ENCODE assay signal across 8 cellular contexts in genomic region chr5:80192507-80193241, GRCh38.
DNase-seq lines count a peak whose midpoint lies in the region; ATAC-seq and TF ChIP-seq lines count a peak whose summit lies in the region.

No MANE protein-coding gene starts in this region.

- peak overlapping the region in 3 of 4 donors; percentile 32 to 64 (median 61) for H3K27ac ChIP-seq in body of pancreas
- no peak overlapping the region for H3K27ac ChIP-seq in PC-3 (ENCODE audit: low read length)

- no peaks in the 10 kb centered on the region for H3K9me3 ChIP-seq in body of pancreas
- no peaks in the 10 kb centered on the region for H3K9me3 ChIP-seq in PC-3 (ENCODE audit: low read length)

- intact Hi-C loops in body of pancreas (cut with DNase I) (no loop called here), PC-3 (cut with micrococcal nuclease) (no loop called here)

- no TSS peak for BruUV-seq in PC-3 (replicated peaks; lab: Mats Ljungman, UMichigan)

- H3K4me3 ChIP-seq in body of pancreas (no peak overlapping the region), PC-3 (ENCODE audit: low read length) (no peak overlapping the region)

- peaks cover 39% of the 10 kb centered on the region for H3K4me1 ChIP-seq in body of pancreas
- H3K4me1 ChIP-seq in PC-3 (ENCODE audit: insufficient read depth, low read length) = no peaks in the 10 kb centered on the region

- WGBS in body of pancreas, 2 donors = 46 to 61% methylated on average over 11 of the region's 11 CpGs

- ATAC-seq in body of pancreas (peak; percentile 63), PC-3 (no peak)

- TF ChIP-seq POLR2A in body of pancreas (IDR thresholded peaks at IDR 0.05) = no peak

- no peak overlapping the region for H2AFZ ChIP-seq in PC-3 (ENCODE audit: low read length)

- no peaks in the 10 kb centered on the region for H3K9me2 ChIP-seq in PC-3 (replicated peaks; ENCODE audit: low read length)

- H3K79me2 ChIP-seq in PC-3 (ENCODE audit: low read length) = no peaks in the 10 kb centered on the region

- peak overlapping the region; percentile 72 for H3K4me3 Mint-ChIP-seq in activated T-cell treated with anti-CD3 and anti-CD28 coated beads, Interleukin-2, amount 50 U/mL, for 24 hours
- no peak overlapping the region for H3K4me3 Mint-ChIP-seq in mesothelial cell of epicardium
- peak overlapping the region; percentile 47 for H3K4me3 Mint-ChIP-seq in type B pancreatic cell

- peak overlapping the region; percentile 95 for H3K27ac Mint-ChIP-seq in activated T-cell treated with anti-CD3 and anti-CD28 coated beads, Interleukin-2, amount 50 U/mL, for 24 hours
- H3K27ac Mint-ChIP-seq in mesothelial cell of epicardium (peak overlapping the region; percentile 93), type B pancreatic cell (peak overlapping the region; percentile 84)

- CTCF ChIA-PET in PC-3 (lab: Charles Lee) = no interaction called here

- DNase-seq in activated T-cell treated with anti-CD3 and anti-CD28 coated beads, Interleukin-2, amount 50 U/mL, for 24 hours = no peak
- DNase-seq in activated T-cell treated with anti-CD3 and anti-CD28 coated beads for 4 hours (no peak), body of pancreas (peak in 3 of 4 donors; percentile 20 to 27 (median 27)), mesothelial cell of epicardium (ENCODE audit: low spot score in 2 of 2, unreplicated experiment in 2 of 2) (no peak), type B pancreatic cell (ENCODE audit: extremely low spot score, unreplicated experiment) (no peak), PC-3 (no peak), NCI-H1436 (lab: John Stamatoyannopoulos, UW) (no peak), NCI-H524 (lab: John Stamatoyannopoulos, UW) (no peak)

- H3F3A ChIP-seq in PC-3 (ENCODE audit: low read length, unreplicated experiment) = no peaks in the 10 kb centered on the region

- H3K27me3 ChIP-seq in body of pancreas = no peaks in the 10 kb centered on the region
- no peaks in the 10 kb centered on the region for H3K27me3 ChIP-seq in PC-3 (ENCODE audit: low read length)

- H4K20me1 ChIP-seq in PC-3 (ENCODE audit: low read length) = no peaks in the 10 kb centered on the region

- no peaks in the 10 kb centered on the region for H3K27me3 Mint-ChIP-seq in activated T-cell treated with anti-CD3 and anti-CD28 coated beads, Interleukin-2, amount 50 U/mL, for 24 hours
- H3K27me3 Mint-ChIP-seq in mesothelial cell of epicardium (ENCODE audit: low read depth) (no peaks in the 10 kb centered on the region), type B pancreatic cell (no peaks in the 10 kb centered on the region)

- H3K4me2 ChIP-seq in PC-3 (ENCODE audit: low read length) = no peak overlapping the region

- no peak overlapping the region for H3K9ac ChIP-seq in PC-3 (ENCODE audit: low read length)

- H3K36me3 ChIP-seq in body of pancreas (replicated peaks in 1 of 2; ENCODE audit: insufficient read depth in 1 of 2, low read depth in 2 of 2) = no peaks in the 10 kb centered on the region
- H3K36me3 ChIP-seq in PC-3 (ENCODE audit: low read depth, low read length) = no peaks in the 10 kb centered on the region

- H3K4me1 Mint-ChIP-seq in activated T-cell treated with anti-CD3 and anti-CD28 coated beads, Interleukin-2, amount 50 U/mL, for 24 hours (ENCODE audit: low read depth) = peaks cover 82% of the 10 kb centered on the region
- H3K4me1 Mint-ChIP-seq in mesothelial cell of epicardium (peaks cover 65% of the 10 kb centered on the region), type B pancreatic cell (ENCODE audit: unreplicated experiment) (peaks cover 50% of the 10 kb centered on the region)

- peaks cover 20% of the 10 kb centered on the region for H3K36me3 Mint-ChIP-seq in activated T-cell treated with anti-CD3 and anti-CD28 coated beads, Interleukin-2, amount 50 U/mL, for 24 hours (ENCODE audit: low read depth)
- H3K36me3 Mint-ChIP-seq in mesothelial cell of epicardium (peaks cover 11% of the 10 kb centered on the region), type B pancreatic cell (peaks cover 14% of the 10 kb centered on the region)

- H3K9me3 Mint-ChIP-seq in activated T-cell treated with anti-CD3 and anti-CD28 coated beads, Interleukin-2, amount 50 U/mL, for 24 hours = no peaks in the 10 kb centered on the region
- H3K9me3 Mint-ChIP-seq in mesothelial cell of epicardium (no peaks in the 10 kb centered on the region), type B pancreatic cell (no peaks in the 10 kb centered on the region)

- TF ChIP-seq CTCF in body of pancreas (IDR thresholded peaks at IDR 0.05) (no peak), mesothelial cell of epicardium (IDR thresholded peaks at IDR 0.05; ENCODE audit: unreplicated experiment) (no peak), type B pancreatic cell (conservative IDR thresholded peaks at IDR 0.05) (no peak), PC-3 (conservative IDR thresholded peaks at IDR 0.05; ENCODE audit: low read depth, low read length) (no peak)

- POLR2A ChIA-PET in PC-3 (lab: Charles Lee; ENCODE audit: unreplicated experiment) = no interaction called here

Comparison
In these comparisons a context has a peak if more than half of its experiments do, and no peak if none do; other contexts are left out.
1. DNase-seq: peak in body of pancreas (3 of 4); none in activated T-cell treated with anti-CD3 and anti-CD28 coated beads, Interleukin-2, amount 50 U/mL, for 24 hours (single experiment), activated T-cell treated with anti-CD3 and anti-CD28 coated beads for 4 hours (single experiment), mesothelial cell of epicardium (0 of 2), type B pancreatic cell (single experiment), PC-3 (single experiment), NCI-H1436 (single experiment) and NCI-H524 (0 of 2).
2. Peak in every context shown above with its lines, with median percentiles within 50 percentile points of each other: H3K27ac Mint-ChIP-seq.